3 cellular contexts compared by ENCODE assay signal in the genomic region with DNA sequence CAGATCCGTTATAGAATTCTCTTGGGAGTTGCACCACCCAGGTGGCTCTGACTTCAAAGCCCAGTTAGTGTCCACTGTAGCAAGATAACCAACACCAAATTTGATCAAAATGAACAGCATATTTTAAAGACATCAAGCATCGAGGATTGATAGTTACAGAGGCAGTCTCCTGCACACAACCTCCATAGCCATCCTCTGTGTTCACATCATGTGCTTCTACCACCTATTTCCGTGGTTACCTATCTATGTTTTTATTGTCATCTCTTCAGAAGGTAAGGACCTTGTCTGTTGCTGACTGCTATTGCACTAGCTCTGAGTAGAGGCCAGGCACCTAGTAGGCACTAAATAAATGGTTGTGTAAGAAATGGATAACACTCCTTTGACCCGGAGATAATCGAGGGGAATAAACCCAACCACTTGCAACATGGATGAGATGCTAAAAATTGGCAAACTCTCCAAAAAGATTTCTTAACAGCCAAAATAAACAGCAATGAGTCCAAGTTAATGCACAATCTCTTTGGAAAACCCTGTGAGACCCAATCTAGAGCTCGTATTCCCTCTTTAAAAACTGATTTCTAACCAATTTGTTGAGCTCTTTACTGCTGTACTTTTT.
TF ChIP-seq lines count a peak whose summit lies in the region.

No MANE protein-coding gene starts in this region.

TF ChIP-seq in liver, 16 proteins besides CTCF, POLR2A, EP300 and RAD21:
- TF ChIP-seq FOXA2 (IDR thresholded peaks at IDR 0.05) (peak; percentile 42), HNF4A (conservative IDR thresholded peaks at IDR 0.05) (peak; percentile 63 to 65), HNF4G (IDR thresholded peaks at IDR 0.05) (no peak), RXRA (IDR thresholded peaks at IDR 0.05) (peak; percentile 76), NR2F2 (IDR thresholded peaks at IDR 0.05) (peak; percentile 55), SP1 (IDR thresholded peaks at IDR 0.05) (peak; percentile 11), EGR1 (IDR thresholded peaks at IDR 0.05; ENCODE audit: low read depth in 2 of 2) (no peak), GABPA (IDR thresholded peaks at IDR 0.05 in 1 of 2, conservative IDR thresholded peaks at IDR 0.05 in 1 of 2) (peak in 1 of 2 donors; percentile 51), JUND (IDR thresholded peaks at IDR 0.05) (no peak), FOXA1 (IDR thresholded peaks at IDR 0.05) (no peak), TAF1 (conservative IDR thresholded peaks at IDR 0.05) (no peak), YY1 (IDR thresholded peaks at IDR 0.05) (peak; percentile 42)
- TF ChIP-seq, protein P1, sequence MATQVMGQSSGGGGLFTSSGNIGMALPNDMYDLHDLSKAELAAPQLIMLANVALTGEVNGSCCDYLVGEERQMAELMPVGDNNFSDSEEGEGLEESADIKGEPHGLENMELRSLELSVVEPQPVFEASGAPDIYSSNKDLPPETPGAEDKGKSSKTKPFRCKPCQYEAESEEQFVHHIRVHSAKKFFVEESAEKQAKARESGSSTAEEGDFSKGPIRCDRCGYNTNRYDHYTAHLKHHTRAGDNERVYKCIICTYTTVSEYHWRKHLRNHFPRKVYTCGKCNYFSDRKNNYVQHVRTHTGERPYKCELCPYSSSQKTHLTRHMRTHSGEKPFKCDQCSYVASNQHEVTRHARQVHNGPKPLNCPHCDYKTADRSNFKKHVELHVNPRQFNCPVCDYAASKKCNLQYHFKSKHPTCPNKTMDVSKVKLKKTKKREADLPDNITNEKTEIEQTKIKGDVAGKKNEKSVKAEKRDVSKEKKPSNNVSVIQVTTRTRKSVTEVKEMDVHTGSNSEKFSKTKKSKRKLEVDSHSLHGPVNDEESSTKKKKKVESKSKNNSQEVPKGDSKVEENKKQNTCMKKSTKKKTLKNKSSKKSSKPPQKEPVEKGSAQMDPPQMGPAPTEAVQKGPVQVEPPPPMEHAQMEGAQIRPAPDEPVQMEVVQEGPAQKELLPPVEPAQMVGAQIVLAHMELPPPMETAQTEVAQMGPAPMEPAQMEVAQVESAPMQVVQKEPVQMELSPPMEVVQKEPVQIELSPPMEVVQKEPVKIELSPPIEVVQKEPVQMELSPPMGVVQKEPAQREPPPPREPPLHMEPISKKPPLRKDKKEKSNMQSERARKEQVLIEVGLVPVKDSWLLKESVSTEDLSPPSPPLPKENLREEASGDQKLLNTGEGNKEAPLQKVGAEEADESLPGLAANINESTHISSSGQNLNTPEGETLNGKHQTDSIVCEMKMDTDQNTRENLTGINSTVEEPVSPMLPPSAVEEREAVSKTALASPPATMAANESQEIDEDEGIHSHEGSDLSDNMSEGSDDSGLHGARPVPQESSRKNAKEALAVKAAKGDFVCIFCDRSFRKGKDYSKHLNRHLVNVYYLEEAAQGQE (IDR thresholded peaks at IDR 0.05), result no peak
- TF ChIP-seq, protein P2, sequence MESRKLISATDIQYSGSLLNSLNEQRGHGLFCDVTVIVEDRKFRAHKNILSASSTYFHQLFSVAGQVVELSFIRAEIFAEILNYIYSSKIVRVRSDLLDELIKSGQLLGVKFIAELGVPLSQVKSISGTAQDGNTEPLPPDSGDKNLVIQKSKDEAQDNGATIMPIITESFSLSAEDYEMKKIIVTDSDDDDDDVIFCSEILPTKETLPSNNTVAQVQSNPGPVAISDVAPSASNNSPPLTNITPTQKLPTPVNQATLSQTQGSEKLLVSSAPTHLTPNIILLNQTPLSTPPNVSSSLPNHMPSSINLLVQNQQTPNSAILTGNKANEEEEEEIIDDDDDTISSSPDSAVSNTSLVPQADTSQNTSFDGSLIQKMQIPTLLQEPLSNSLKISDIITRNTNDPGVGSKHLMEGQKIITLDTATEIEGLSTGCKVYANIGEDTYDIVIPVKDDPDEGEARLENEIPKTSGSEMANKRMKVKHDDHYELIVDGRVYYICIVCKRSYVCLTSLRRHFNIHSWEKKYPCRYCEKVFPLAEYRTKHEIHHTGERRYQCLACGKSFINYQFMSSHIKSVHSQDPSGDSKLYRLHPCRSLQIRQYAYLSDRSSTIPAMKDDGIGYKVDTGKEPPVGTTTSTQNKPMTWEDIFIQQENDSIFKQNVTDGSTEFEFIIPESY (IDR thresholded peaks at IDR 0.05), result no peak
- TF ChIP-seq, protein P3, sequence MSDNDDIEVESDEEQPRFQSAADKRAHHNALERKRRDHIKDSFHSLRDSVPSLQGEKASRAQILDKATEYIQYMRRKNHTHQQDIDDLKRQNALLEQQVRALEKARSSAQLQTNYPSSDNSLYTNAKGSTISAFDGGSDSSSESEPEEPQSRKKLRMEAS (IDR thresholded peaks at IDR 0.05), result peak; percentile 18
- TF ChIP-seq, protein P4, sequence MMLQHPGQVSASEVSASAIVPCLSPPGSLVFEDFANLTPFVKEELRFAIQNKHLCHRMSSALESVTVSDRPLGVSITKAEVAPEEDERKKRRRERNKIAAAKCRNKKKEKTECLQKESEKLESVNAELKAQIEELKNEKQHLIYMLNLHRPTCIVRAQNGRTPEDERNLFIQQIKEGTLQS (IDR thresholded peaks at IDR 0.05), result peak; percentile 25

TF ChIP-seq in HepG2, 621 proteins besides CTCF, POLR2A, EP300 and RAD21:
- TF ChIP-seq TOE1 (CRISPR knock-in tag; IDR thresholded peaks at IDR 0.05) (no peak), KAT8 (CRISPR knock-in tag; IDR thresholded peaks at IDR 0.05) (no peak), PCBP2 (optimal IDR thresholded peaks at IDR 0.05; ENCODE audit: low read depth, low read length, poor library complexity, severe bottlenecking) (no peak), ZFX (CRISPR knock-in tag; IDR thresholded peaks at IDR 0.05; ENCODE audit: low read depth) (no peak), ZNF30 (CRISPR knock-in tag; IDR thresholded peaks at IDR 0.05) (no peak), IRF2 (CRISPR knock-in tag; IDR thresholded peaks at IDR 0.05) (no peak), ZNF552 (CRISPR knock-in tag; IDR thresholded peaks at IDR 0.05; ENCODE audit: borderline replicate concordance) (no peak), SP140L (CRISPR knock-in tag; IDR thresholded peaks at IDR 0.05; ENCODE audit: borderline replicate concordance) (no peak), CCDC6 (CRISPR knock-in tag; IDR thresholded peaks at IDR 0.05) (no peak)
- TF ChIP-seq, protein P5, sequence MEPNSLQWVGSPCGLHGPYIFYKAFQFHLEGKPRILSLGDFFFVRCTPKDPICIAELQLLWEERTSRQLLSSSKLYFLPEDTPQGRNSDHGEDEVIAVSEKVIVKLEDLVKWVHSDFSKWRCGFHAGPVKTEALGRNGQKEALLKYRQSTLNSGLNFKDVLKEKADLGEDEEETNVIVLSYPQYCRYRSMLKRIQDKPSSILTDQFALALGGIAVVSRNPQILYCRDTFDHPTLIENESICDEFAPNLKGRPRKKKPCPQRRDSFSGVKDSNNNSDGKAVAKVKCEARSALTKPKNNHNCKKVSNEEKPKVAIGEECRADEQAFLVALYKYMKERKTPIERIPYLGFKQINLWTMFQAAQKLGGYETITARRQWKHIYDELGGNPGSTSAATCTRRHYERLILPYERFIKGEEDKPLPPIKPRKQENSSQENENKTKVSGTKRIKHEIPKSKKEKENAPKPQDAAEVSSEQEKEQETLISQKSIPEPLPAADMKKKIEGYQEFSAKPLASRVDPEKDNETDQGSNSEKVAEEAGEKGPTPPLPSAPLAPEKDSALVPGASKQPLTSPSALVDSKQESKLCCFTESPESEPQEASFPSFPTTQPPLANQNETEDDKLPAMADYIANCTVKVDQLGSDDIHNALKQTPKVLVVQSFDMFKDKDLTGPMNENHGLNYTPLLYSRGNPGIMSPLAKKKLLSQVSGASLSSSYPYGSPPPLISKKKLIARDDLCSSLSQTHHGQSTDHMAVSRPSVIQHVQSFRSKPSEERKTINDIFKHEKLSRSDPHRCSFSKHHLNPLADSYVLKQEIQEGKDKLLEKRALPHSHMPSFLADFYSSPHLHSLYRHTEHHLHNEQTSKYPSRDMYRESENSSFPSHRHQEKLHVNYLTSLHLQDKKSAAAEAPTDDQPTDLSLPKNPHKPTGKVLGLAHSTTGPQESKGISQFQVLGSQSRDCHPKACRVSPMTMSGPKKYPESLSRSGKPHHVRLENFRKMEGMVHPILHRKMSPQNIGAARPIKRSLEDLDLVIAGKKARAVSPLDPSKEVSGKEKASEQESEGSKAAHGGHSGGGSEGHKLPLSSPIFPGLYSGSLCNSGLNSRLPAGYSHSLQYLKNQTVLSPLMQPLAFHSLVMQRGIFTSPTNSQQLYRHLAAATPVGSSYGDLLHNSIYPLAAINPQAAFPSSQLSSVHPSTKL (CRISPR knock-in tag; IDR thresholded peaks at IDR 0.05), result no peak
- TF ChIP-seq, protein P6, sequence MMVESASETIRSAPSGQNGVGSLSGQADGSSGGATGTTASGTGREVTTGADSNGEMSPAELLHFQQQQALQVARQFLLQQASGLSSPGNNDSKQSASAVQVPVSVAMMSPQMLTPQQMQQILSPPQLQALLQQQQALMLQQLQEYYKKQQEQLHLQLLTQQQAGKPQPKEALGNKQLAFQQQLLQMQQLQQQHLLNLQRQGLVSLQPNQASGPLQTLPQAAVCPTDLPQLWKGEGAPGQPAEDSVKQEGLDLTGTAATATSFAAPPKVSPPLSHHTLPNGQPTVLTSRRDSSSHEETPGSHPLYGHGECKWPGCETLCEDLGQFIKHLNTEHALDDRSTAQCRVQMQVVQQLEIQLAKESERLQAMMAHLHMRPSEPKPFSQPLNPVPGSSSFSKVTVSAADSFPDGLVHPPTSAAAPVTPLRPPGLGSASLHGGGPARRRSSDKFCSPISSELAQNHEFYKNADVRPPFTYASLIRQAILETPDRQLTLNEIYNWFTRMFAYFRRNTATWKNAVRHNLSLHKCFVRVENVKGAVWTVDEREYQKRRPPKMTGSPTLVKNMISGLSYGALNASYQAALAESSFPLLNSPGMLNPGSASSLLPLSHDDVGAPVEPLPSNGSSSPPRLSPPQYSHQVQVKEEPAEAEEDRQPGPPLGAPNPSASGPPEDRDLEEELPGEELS (CRISPR knock-in tag; IDR thresholded peaks at IDR 0.05), result no peak
TF ChIP-seq in HepG2: peak in this region for 0.

TF ChIP-seq in WTC11, 78 proteins besides CTCF, POLR2A, EP300 and RAD21 (continues in another document):
- TF ChIP-seq JAZF1 (CRISPR knock-in tag; IDR thresholded peaks at IDR 0.05) (no peak), SOX15 (CRISPR knock-in tag; IDR thresholded peaks at IDR 0.05) (no peak), EMX1 (CRISPR knock-in tag; IDR thresholded peaks at IDR 0.05) (no peak), FOXJ3 (CRISPR knock-in tag; IDR thresholded peaks at IDR 0.05; ENCODE audit: borderline replicate concordance) (no peak), KAT7 (CRISPR knock-in tag; IDR thresholded peaks at IDR 0.05; ENCODE audit: borderline replicate concordance) (no peak), FOXK1 (CRISPR knock-in tag; IDR thresholded peaks at IDR 0.05) (no peak), TEAD1 (CRISPR knock-in tag; IDR thresholded peaks at IDR 0.05) (no peak)
- TF ChIP-seq, protein P7, sequence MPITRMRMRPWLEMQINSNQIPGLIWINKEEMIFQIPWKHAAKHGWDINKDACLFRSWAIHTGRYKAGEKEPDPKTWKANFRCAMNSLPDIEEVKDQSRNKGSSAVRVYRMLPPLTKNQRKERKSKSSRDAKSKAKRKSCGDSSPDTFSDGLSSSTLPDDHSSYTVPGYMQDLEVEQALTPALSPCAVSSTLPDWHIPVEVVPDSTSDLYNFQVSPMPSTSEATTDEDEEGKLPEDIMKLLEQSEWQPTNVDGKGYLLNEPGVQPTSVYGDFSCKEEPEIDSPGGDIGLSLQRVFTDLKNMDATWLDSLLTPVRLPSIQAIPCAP (CRISPR knock-in tag; IDR thresholded peaks at IDR 0.05), result no peak
- TF ChIP-seq, protein P8, sequence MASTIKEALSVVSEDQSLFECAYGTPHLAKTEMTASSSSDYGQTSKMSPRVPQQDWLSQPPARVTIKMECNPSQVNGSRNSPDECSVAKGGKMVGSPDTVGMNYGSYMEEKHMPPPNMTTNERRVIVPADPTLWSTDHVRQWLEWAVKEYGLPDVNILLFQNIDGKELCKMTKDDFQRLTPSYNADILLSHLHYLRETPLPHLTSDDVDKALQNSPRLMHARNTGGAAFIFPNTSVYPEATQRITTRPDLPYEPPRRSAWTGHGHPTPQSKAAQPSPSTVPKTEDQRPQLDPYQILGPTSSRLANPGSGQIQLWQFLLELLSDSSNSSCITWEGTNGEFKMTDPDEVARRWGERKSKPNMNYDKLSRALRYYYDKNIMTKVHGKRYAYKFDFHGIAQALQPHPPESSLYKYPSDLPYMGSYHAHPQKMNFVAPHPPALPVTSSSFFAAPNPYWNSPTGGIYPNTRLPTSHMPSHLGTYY (CRISPR knock-in tag; IDR thresholded peaks at IDR 0.05), result no peak
- TF ChIP-seq, protein P9, sequence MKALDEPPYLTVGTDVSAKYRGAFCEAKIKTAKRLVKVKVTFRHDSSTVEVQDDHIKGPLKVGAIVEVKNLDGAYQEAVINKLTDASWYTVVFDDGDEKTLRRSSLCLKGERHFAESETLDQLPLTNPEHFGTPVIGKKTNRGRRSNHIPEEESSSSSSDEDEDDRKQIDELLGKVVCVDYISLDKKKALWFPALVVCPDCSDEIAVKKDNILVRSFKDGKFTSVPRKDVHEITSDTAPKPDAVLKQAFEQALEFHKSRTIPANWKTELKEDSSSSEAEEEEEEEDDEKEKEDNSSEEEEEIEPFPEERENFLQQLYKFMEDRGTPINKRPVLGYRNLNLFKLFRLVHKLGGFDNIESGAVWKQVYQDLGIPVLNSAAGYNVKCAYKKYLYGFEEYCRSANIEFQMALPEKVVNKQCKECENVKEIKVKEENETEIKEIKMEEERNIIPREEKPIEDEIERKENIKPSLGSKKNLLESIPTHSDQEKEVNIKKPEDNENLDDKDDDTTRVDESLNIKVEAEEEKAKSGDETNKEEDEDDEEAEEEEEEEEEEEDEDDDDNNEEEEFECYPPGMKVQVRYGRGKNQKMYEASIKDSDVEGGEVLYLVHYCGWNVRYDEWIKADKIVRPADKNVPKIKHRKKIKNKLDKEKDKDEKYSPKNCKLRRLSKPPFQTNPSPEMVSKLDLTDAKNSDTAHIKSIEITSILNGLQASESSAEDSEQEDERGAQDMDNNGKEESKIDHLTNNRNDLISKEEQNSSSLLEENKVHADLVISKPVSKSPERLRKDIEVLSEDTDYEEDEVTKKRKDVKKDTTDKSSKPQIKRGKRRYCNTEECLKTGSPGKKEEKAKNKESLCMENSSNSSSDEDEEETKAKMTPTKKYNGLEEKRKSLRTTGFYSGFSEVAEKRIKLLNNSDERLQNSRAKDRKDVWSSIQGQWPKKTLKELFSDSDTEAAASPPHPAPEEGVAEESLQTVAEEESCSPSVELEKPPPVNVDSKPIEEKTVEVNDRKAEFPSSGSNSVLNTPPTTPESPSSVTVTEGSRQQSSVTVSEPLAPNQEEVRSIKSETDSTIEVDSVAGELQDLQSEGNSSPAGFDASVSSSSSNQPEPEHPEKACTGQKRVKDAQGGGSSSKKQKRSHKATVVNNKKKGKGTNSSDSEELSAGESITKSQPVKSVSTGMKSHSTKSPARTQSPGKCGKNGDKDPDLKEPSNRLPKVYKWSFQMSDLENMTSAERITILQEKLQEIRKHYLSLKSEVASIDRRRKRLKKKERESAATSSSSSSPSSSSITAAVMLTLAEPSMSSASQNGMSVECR (CRISPR knock-in tag; IDR thresholded peaks at IDR 0.05; ENCODE audit: borderline replicate concordance), result no peak
- TF ChIP-seq, protein P10, sequence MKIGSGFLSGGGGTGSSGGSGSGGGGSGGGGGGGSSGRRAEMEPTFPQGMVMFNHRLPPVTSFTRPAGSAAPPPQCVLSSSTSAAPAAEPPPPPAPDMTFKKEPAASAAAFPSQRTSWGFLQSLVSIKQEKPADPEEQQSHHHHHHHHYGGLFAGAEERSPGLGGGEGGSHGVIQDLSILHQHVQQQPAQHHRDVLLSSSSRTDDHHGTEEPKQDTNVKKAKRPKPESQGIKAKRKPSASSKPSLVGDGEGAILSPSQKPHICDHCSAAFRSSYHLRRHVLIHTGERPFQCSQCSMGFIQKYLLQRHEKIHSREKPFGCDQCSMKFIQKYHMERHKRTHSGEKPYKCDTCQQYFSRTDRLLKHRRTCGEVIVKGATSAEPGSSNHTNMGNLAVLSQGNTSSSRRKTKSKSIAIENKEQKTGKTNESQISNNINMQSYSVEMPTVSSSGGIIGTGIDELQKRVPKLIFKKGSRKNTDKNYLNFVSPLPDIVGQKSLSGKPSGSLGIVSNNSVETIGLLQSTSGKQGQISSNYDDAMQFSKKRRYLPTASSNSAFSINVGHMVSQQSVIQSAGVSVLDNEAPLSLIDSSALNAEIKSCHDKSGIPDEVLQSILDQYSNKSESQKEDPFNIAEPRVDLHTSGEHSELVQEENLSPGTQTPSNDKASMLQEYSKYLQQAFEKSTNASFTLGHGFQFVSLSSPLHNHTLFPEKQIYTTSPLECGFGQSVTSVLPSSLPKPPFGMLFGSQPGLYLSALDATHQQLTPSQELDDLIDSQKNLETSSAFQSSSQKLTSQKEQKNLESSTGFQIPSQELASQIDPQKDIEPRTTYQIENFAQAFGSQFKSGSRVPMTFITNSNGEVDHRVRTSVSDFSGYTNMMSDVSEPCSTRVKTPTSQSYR (CRISPR knock-in tag; IDR thresholded peaks at IDR 0.05), result no peak
